In genomic region chr3:194114123-194114522, GRCh38 we compare ENCODE assay signal across 17 cellular contexts. TPM values are rescaled to one million over a fixed set of nuclear protein-coding genes. Genes with fewer than 3 reads are reported as not detected.
DNase-seq lines count a peak whose midpoint lies in the region; ATAC-seq, FAIRE-seq and TF ChIP-seq lines count a peak whose summit lies in the region.
"Had no signal": no experiment of that assay in that cellular context is flagged by ENCODE, and none has a peak within 500 bp of the region (broad histone marks: within the 10 kb centered on the region; RNA-seq: fewer than 3 reads in every experiment).

No MANE protein-coding gene starts in this region.

- H2AFZ ChIP-seq in mesenchymal stem cell (ENCODE audit: low read depth, low read length): no peak overlapping the region

- intact Hi-C loops in left ventricle myocardium superior (cut with micrococcal nuclease): no loop called here
- intact Hi-C loops in left ventricle myocardium inferior (cut with micrococcal nuclease): no loop called here
- intact Hi-C loops in pancreas (cut with DNase I): no loop called here

- H3K18ac ChIP-seq in mesenchymal stem cell (ENCODE audit: low read depth in 1 of 2, low read length in 2 of 2): no peak overlapping the region

- DNase-seq in left ventricle myocardium superior: no peak
- DNase-seq in left ventricle myocardium inferior: no peak
- DNase-seq in mesenchymal stem cell: no peak
- peak; percentile 68 for DNase-seq in small intestine
- DNase-seq in NCI-H2196 treated with DMSO at 0.1 percent for 48 hours (lab: John Stamatoyannopoulos, UW; ENCODE audit: unreplicated experiment): no peak
- DNase-seq in pancreas: no peak
- DNase-seq: 8988T; Calu3; CD4-positive, alpha-beta memory T cell; DMS79 treated with DMSO at 0.1 percent for 48 hours; GF-D8; GOT3; H7 had no signal

- H3K14ac ChIP-seq in mesenchymal stem cell (ENCODE audit: low read length in 2 of 2): no peak overlapping the region

- H3K23ac ChIP-seq in mesenchymal stem cell (ENCODE audit: low read length in 2 of 2): no peak overlapping the region

- ATAC-seq in left ventricle myocardium superior: peak; percentile 37
- ATAC-seq in pancreas: no peak
- ATAC-seq in HG02571 (IDR thresholded peaks at IDR 0.05; ENCODE audit: unreplicated experiment): no peak
- ATAC-seq: HCT116 had no signal

- H2BK15ac ChIP-seq in mesenchymal stem cell (ENCODE audit: low read depth, poor library complexity, severe bottlenecking): no peak overlapping the region

- H2AK5ac ChIP-seq in mesenchymal stem cell (ENCODE audit: low read length, severe bottlenecking): peak overlapping the region; percentile 21

- H3K9ac ChIP-seq in mesenchymal stem cell (ENCODE audit: low read length): no peak overlapping the region
- H3K9ac ChIP-seq: BLaER1 had no signal

- H3K36me3 ChIP-seq in left ventricle myocardium inferior (no peaks in the 10 kb centered on the region), mesenchymal stem cell (ENCODE audit: control insufficient read depth in 1 of 2, insufficient read depth in 2 of 2, low read depth in 1 of 2, low read length in 2 of 2) (no peaks in the 10 kb centered on the region), small intestine (ENCODE audit: control insufficient read depth in 2 of 2, insufficient read depth in 2 of 2, low read length in 2 of 2) (no peaks in the 10 kb centered on the region), pancreas (no peaks in the 10 kb centered on the region)
- H3K36me3 ChIP-seq: BLaER1 had no signal

- no peaks in the 10 kb centered on the region for H3K9me3 ChIP-seq in left ventricle myocardium inferior (replicated peaks)
- no peaks in the 10 kb centered on the region for H3K9me3 ChIP-seq in mesenchymal stem cell (ENCODE audit: control insufficient read depth, low read length)
- no peaks in the 10 kb centered on the region for H3K9me3 ChIP-seq in small intestine (ENCODE audit: control insufficient read depth, low read depth)
- H3K9me3 ChIP-seq in pancreas: no peaks in the 10 kb centered on the region
- H3K9me3 ChIP-seq: BLaER1 had no signal

- H3K4me1 ChIP-seq in left ventricle myocardium inferior: no peaks in the 10 kb centered on the region
- peaks cover 11% of the 10 kb centered on the region for H3K4me1 ChIP-seq in mesenchymal stem cell (ENCODE audit: control insufficient read depth, insufficient read depth, low read depth, low read length)
- H3K4me1 ChIP-seq in small intestine (ENCODE audit: control insufficient read depth in 2 of 2, insufficient read depth in 1 of 2, low read depth in 1 of 2, low read length in 1 of 2): peaks cover 2 to 3% of the 10 kb centered on the region in 2 donors
- peaks cover 36 to 44% (median 37%) of the 10 kb centered on the region in 3 donors for H3K4me1 ChIP-seq in pancreas
- H3K4me1 ChIP-seq: BLaER1 had no signal

- H2BK12ac ChIP-seq in mesenchymal stem cell (ENCODE audit: low read length in 2 of 2): no peak overlapping the region

- H3K4me2 ChIP-seq in mesenchymal stem cell (ENCODE audit: low read length, poor library complexity, severe bottlenecking): no peak overlapping the region
- H3K4me2 ChIP-seq: BLaER1 had no signal

- WGBS in mesenchymal stem cell: 99% methylated on average over 7 of the region's 7 CpGs
- 33 to 71% (median 69%) methylated on average over 7 of the region's 7 CpGs for WGBS in small intestine, 3 donors
- 84 to 92% methylated on average over 7 of the region's 7 CpGs for WGBS in pancreas, 2 donors

- H4K8ac ChIP-seq in mesenchymal stem cell (ENCODE audit: low read length): no peak overlapping the region

- TF ChIP-seq CTCF in left ventricle myocardium inferior (IDR thresholded peaks at IDR 0.05; ENCODE audit: borderline replicate concordance): no peak
- no peak for TF ChIP-seq CTCF in VCaP (conservative IDR thresholded peaks at IDR 0.05)
- TF ChIP-seq CTCF in pancreas (IDR thresholded peaks at IDR 0.05): no peak

- H3K4ac ChIP-seq in mesenchymal stem cell (ENCODE audit: low read depth in 1 of 2, low read length in 2 of 2): no peak overlapping the region

- H2BK5ac ChIP-seq in mesenchymal stem cell (ENCODE audit: low read depth, low read length, poor library complexity, severe bottlenecking): no peak overlapping the region

- H4K91ac ChIP-seq in mesenchymal stem cell (ENCODE audit: low read length): no peak overlapping the region

- peaks cover 34% of the 10 kb centered on the region for H3K27me3 ChIP-seq in left ventricle myocardium inferior (ENCODE audit: low read depth)
- peaks cover 4 to 56% of the 10 kb centered on the region in 2 experiments for H3K27me3 ChIP-seq in mesenchymal stem cell (ENCODE audit: control insufficient read depth in 1 of 2, insufficient read depth in 1 of 2, low read length in 2 of 2)
- H3K27me3 ChIP-seq in small intestine (ENCODE audit: control insufficient read depth in 2 of 2, insufficient read depth in 2 of 2, low read length in 2 of 2): no peaks in the 10 kb centered on the region
- no peaks in the 10 kb centered on the region for H3K27me3 ChIP-seq in pancreas

- H3K27ac ChIP-seq in left ventricle myocardium inferior (replicated peaks) (no peak overlapping the region), VCaP (peak overlapping the region; percentile 85), mesenchymal stem cell (ENCODE audit: low read length, poor library complexity, severe bottlenecking) (no peak overlapping the region), small intestine (ENCODE audit: low read depth in 1 of 2, low read length in 1 of 2) (no peak overlapping the region), pancreas (no peak overlapping the region)
- H3K27ac ChIP-seq: BLaER1 had no signal

- FAIRE-seq in small intestine (lab: Jason Lieb, UNC) (no peak), pancreas (lab: Jason Lieb, UNC) (no peak)

- no peak overlapping the region for H3K4me3 ChIP-seq in left ventricle myocardium inferior
- no peak overlapping the region for H3K4me3 ChIP-seq in mesenchymal stem cell (ENCODE audit: insufficient read depth in 1 of 2, low read depth in 1 of 2, low read length in 2 of 2)
- no peak overlapping the region for H3K4me3 ChIP-seq in small intestine (ENCODE audit: low read depth in 1 of 2, low read length in 2 of 2)
- no peak overlapping the region for H3K4me3 ChIP-seq in pancreas
- H3K4me3 ChIP-seq: BLaER1 had no signal

- no peak overlapping the region for H2BK120ac ChIP-seq in mesenchymal stem cell (ENCODE audit: low read depth, low read length)

- no peaks in the 10 kb centered on the region for H3K79me1 ChIP-seq in mesenchymal stem cell (replicated peaks; ENCODE audit: low read length, poor library complexity, severe bottlenecking)

RNA-seq across cellular contexts. Expression of gene HES1, which starts 21.8 kb away (rescaled TPM):
- 13.4 TPM for total RNA-seq in left ventricle myocardium superior
- 13.4 TPM for total RNA-seq in left ventricle myocardium inferior
- polyA plus RNA-seq in mesenchymal stem cell (2013, experiment 1 of 2): 194 TPM
- polyA plus RNA-seq in mesenchymal stem cell (2013, experiment 2 of 2): 184 TPM
- 10 to 100 TPM; 12.3 to 38.1 (median 17.0) TPM for polyA plus RNA-seq in small intestine
- total RNA-seq in pancreas: 10 to 100 TPM; 15.7 to 51.6 (median 36.3) TPM
- 10 to 100 TPM; 22.3 to 68.5 TPM for polyA plus RNA-seq in pancreas
- total RNA-seq: CD4-positive, alpha-beta memory T cell had no signal
